In the genomic region with DNA sequence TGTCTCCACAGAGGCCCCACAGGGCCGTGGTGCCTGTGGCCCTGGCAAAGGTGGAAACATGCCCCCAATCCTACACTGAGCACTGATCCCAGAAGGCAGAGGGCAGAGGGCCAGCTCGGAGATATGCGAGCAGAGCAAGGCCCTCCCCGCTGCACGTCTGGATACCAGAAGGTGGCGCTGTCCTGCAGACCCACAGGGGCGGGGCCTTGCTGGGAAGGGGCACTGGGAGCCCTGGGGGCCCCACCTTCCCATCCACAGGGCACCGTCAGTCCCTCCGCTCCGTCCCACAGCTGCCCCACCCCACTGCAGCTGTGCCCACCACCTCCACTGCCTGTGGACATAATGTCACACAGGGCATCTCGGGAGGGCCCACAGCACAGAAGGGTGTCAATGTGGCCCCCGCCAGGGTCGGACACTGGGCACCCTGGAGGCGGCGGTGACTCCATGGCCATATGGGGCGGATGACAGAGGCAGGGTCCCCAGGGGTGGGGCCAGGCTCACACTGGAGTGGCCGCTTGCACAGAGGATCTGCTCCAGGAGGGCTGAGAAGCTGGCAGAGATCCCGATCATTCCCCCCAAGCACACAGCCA, we compare ENCODE assay signal across 6 cellular contexts. TPM values are rescaled to one million over a fixed set of nuclear protein-coding genes. Genes with fewer than 3 reads are reported as not detected.
A peak's percentile ranks its signal among the peaks of the same experiment; 100 is the strongest.
DNase-seq lines count a peak whose midpoint lies in the region; ATAC-seq, FAIRE-seq and TF ChIP-seq lines count a peak whose summit lies in the region.

No MANE protein-coding gene starts in this region.

- ATAC-seq in activated CD4-positive, alpha-beta T cell treated with anti-CD3 and anti-CD28 coated beads for 36 hours, result peak; percentile 45
- ATAC-seq in stimulated activated effector memory CD8-positive, alpha-beta T cell treated with anti-CD3 and anti-CD28 coated beads, Interleukin-12 subunit alpha, Interleukin-12 subunit beta, amount 100 ng/mL, for 72 hours, result peak; percentile 12

- H3K9me3 Mint-ChIP-seq in activated CD4-positive, alpha-beta T cell treated with anti-CD3 and anti-CD28 coated beads for 36 hours (ENCODE audit: low read depth), result no peaks in the 10 kb centered on the region
- H3K9me3 Mint-ChIP-seq in stimulated activated effector memory CD8-positive, alpha-beta T cell treated with anti-CD3 and anti-CD28 coated beads, Interleukin-12 subunit alpha, Interleukin-12 subunit beta, amount 100 ng/mL, for 72 hours, result no peaks in the 10 kb centered on the region

- TF ChIP-seq EP300 in SK-N-SH (IDR thresholded peaks at IDR 0.05; ENCODE audit: borderline replicate concordance in 1 of 2, low read depth in 1 of 2, low read length in 1 of 2), result no peak

- TF ChIP-seq RAD21 in SK-N-SH (IDR thresholded peaks at IDR 0.05; ENCODE audit: low read length), result peak; percentile 49

- H3K4me1 ChIP-seq in SK-N-SH (ENCODE audit: control insufficient read depth in 1 of 2, insufficient read depth in 2 of 2, low read depth in 1 of 2, low read length in 1 of 2), result peaks cover 13 to 38% of the 10 kb centered on the region in 2 experiments; a peak in 3 of 4 replicates

- peak; percentile 72 for DNase-seq in activated CD4-positive, alpha-beta T cell treated with anti-CD3 and anti-CD28 coated beads for 36 hours
- DNase-seq in activated CD4-positive, alpha-beta T cell treated with anti-CD3 and anti-CD28 coated beads for 4 hours, result no peak
- DNase-seq in SK-N-SH (peak; percentile 90), frontal cortex (ENCODE audit: low spot score in 2 of 2) (peak; percentile 73 to 83), T-helper 9 cell (no peak)
- no peak for DNase-seq in stimulated activated effector memory CD8-positive, alpha-beta T cell treated with anti-CD3 and anti-CD28 coated beads, Interleukin-12 subunit alpha, Interleukin-12 subunit beta, amount 100 ng/mL, for 72 hours (ENCODE audit: low spot score in 2 of 2)

- H3K36me3 Mint-ChIP-seq in activated CD4-positive, alpha-beta T cell treated with anti-CD3 and anti-CD28 coated beads for 36 hours (ENCODE audit: low read depth), result no peaks in the 10 kb centered on the region
- H3K36me3 Mint-ChIP-seq in stimulated activated effector memory CD8-positive, alpha-beta T cell treated with anti-CD3 and anti-CD28 coated beads, Interleukin-12 subunit alpha, Interleukin-12 subunit beta, amount 100 ng/mL, for 72 hours, result peaks cover 5% of the 10 kb centered on the region

- no peaks in the 10 kb centered on the region for H3K27me3 ChIP-seq in SK-N-SH (ENCODE audit: insufficient read depth)

- intact Hi-C loops in activated CD4-positive, alpha-beta T cell treated with anti-CD3 and anti-CD28 coated beads for 36 hours (cut with DNase I, micrococcal nuclease), result loop anchor here in 1 of 2 experiments (5.0 kb wide), 1 partner anchor 603 kb away; the partner anchor contains the start of gene MAEA

- H3F3A ChIP-seq in SK-N-SH (replicated peaks; ENCODE audit: insufficient read depth), result peaks cover 11% of the 10 kb centered on the region

- no peak for FAIRE-seq in frontal cortex (lab: Jason Lieb, UNC)

- H3K79me2 ChIP-seq in SK-N-SH (ENCODE audit: insufficient read depth), result no peaks in the 10 kb centered on the region

- H3K9ac ChIP-seq in SK-N-SH, result no peak overlapping the region

- no peak overlapping the region for H3K4me3 Mint-ChIP-seq in activated CD4-positive, alpha-beta T cell treated with anti-CD3 and anti-CD28 coated beads for 36 hours
- no peak overlapping the region for H3K4me3 Mint-ChIP-seq in stimulated activated effector memory CD8-positive, alpha-beta T cell treated with anti-CD3 and anti-CD28 coated beads, Interleukin-12 subunit alpha, Interleukin-12 subunit beta, amount 100 ng/mL, for 72 hours

- TF ChIP-seq CTCF in SK-N-SH (IDR thresholded peaks at IDR 0.05), result peak; percentile 80

- WGBS in SK-N-SH (ENCODE audit: low lambda C conversion rate), result 6% methylated on average over 6 of the region's 18 CpGs

- CTCF ChIA-PET in activated CD4-positive, alpha-beta T cell treated with anti-CD3 and anti-CD28 coated beads for 36 hours (lab: Charles Lee), result interaction anchor here (0.5 to 1.4 kb wide), 4 partner anchors 14 to 258 kb away, joined by 3 to 6 read pairs (median 4); no protein-coding TSS in a partner anchor
- CTCF ChIA-PET in SK-N-SH (lab: Yijun Ruan, JAX), result interaction anchor here (0.5 to 2.3 kb wide), 29 partner anchors 8 to 303 kb away, joined by 3 to 22 read pairs (median 4); partner anchors contain the start of genes ATP5ME, IDUA and MYL5

- no peaks in the 10 kb centered on the region for H4K20me1 ChIP-seq in SK-N-SH (ENCODE audit: insufficient read depth)

- H3K9me2 ChIP-seq in SK-N-SH, result no peaks in the 10 kb centered on the region

- no peaks in the 10 kb centered on the region for H3K36me3 ChIP-seq in SK-N-SH (replicated peaks in 1 of 2; ENCODE audit: control insufficient read depth in 1 of 2, insufficient read depth in 2 of 2, low read length in 1 of 2)

- peak overlapping the region in 1 of 2 experiments; percentile 62; a peak in 2 of 4 replicates for H3K27ac ChIP-seq in SK-N-SH (ENCODE audit: low read depth in 2 of 2, low read length in 1 of 2)

- peaks cover 4% of the 10 kb centered on the region for H3K4me1 Mint-ChIP-seq in activated CD4-positive, alpha-beta T cell treated with anti-CD3 and anti-CD28 coated beads for 36 hours
- H3K4me1 Mint-ChIP-seq in stimulated activated effector memory CD8-positive, alpha-beta T cell treated with anti-CD3 and anti-CD28 coated beads, Interleukin-12 subunit alpha, Interleukin-12 subunit beta, amount 100 ng/mL, for 72 hours, result peaks cover 25% of the 10 kb centered on the region

- H3K27me3 Mint-ChIP-seq in activated CD4-positive, alpha-beta T cell treated with anti-CD3 and anti-CD28 coated beads for 36 hours, result peaks cover 5% of the 10 kb centered on the region

- POLR2A ChIA-PET in activated CD4-positive, alpha-beta T cell treated with anti-CD3 and anti-CD28 coated beads for 36 hours (lab: Charles Lee), result no interaction called here
- POLR2A ChIA-PET in SK-N-SH (lab: Yijun Ruan, JAX), result interaction anchor here (0.5 to 1.6 kb wide), 4 partner anchors 9 to 369 kb away, joined by 3 to 8 read pairs (median 4); partner anchors contain the start of genes ATP5ME and MYL5

- peak overlapping the region in 1 of 2 experiments; percentile 36; a peak in 1 of 4 replicates for H3K4me3 ChIP-seq in SK-N-SH (ENCODE audit: low read depth in 2 of 2, low read length in 1 of 2)

- no peak overlapping the region for H2AFZ ChIP-seq in SK-N-SH (ENCODE audit: low read depth)

- H3K27ac Mint-ChIP-seq in activated CD4-positive, alpha-beta T cell treated with anti-CD3 and anti-CD28 coated beads for 36 hours, result no peak overlapping the region
- H3K27ac Mint-ChIP-seq in stimulated activated effector memory CD8-positive, alpha-beta T cell treated with anti-CD3 and anti-CD28 coated beads, Interleukin-12 subunit alpha, Interleukin-12 subunit beta, amount 100 ng/mL, for 72 hours, result no peak overlapping the region

- H3K9me3 ChIP-seq in SK-N-SH, result no peaks in the 10 kb centered on the region

- no peak overlapping the region; the same call in 1 of the 2 replicates for H3K4me2 ChIP-seq in SK-N-SH

TF ChIP-seq in SK-N-SH, 30 proteins besides CTCF, POLR2A, EP300 and RAD21:
- TF ChIP-seq PBX3 (IDR thresholded peaks at IDR 0.05) (peak; percentile 6; the same call in 1 of the 2 replicates), SMC3 (IDR thresholded peaks at IDR 0.05; ENCODE audit: low read depth, low read length) (peak; percentile 36), EZH2phosphoT487 (IDR thresholded peaks at IDR 0.05; ENCODE audit: borderline replicate concordance, low read depth) (no peak)

RNA-seq across cellular contexts. Expression of gene SLC49A3, which starts 4.9 kb away (rescaled TPM):
- total RNA-seq in activated CD4-positive, alpha-beta T cell treated with anti-CD3 and anti-CD28 coated beads for 36 hours, result under 1 TPM; 0.09 to 0.39 TPM
- polyA plus RNA-seq in SK-N-SH (2012; rRNA removed), result 0.05 and 0.15 TPM in 2 replicates
- polyA plus RNA-seq in SK-N-SH (2012; cell fraction: cytosol; rRNA removed), result not detected in 2 replicates
- polyA plus RNA-seq in SK-N-SH (2012; cell fraction: nucleus; rRNA removed), result 0.70 and 0.83 TPM in 2 replicates
- 0.82 TPM for total RNA-seq in frontal cortex

RNA-seq across cellular contexts. Expression of gene MYL5, which starts 9.7 kb away (rescaled TPM):
- total RNA-seq in activated CD4-positive, alpha-beta T cell treated with anti-CD3 and anti-CD28 coated beads for 36 hours, result 10 to 100 TPM; 13.7 to 16.4 TPM
- 46.9 and 51.7 TPM in 2 replicates for polyA plus RNA-seq in SK-N-SH (2012; rRNA removed)
- 38.1 and 40.2 TPM in 2 replicates for polyA plus RNA-seq in SK-N-SH (2012; cell fraction: cytosol; rRNA removed)
- polyA plus RNA-seq in SK-N-SH (2012; cell fraction: nucleus; rRNA removed), result 157 and 191 TPM in 2 replicates
- total RNA-seq in frontal cortex, result 3.7 TPM

RNA-seq across cellular contexts. Expression of gene ATP5ME, which starts 10.0 kb away (rescaled TPM):
- 100 to 1,000 TPM; 147 to 210 TPM for total RNA-seq in activated CD4-positive, alpha-beta T cell treated with anti-CD3 and anti-CD28 coated beads for 36 hours
- polyA plus RNA-seq in SK-N-SH (2012; rRNA removed), result 976 and 1,185 TPM in 2 replicates
- polyA plus RNA-seq in SK-N-SH (2012; cell fraction: cytosol; rRNA removed), result 1,140 and 1,209 TPM in 2 replicates
- polyA plus RNA-seq in SK-N-SH (2012; cell fraction: nucleus; rRNA removed), result 266 and 644 TPM in 2 replicates
- total RNA-seq in frontal cortex, result 70.9 TPM

RNA-seq across cellular contexts. Expression of gene PCGF3, which starts 21.6 kb away (rescaled TPM):
- total RNA-seq in activated CD4-positive, alpha-beta T cell treated with anti-CD3 and anti-CD28 coated beads for 36 hours, result 10 to 100 TPM; 20.6 to 22.5 TPM
- 44.8 and 47.0 TPM in 2 replicates for polyA plus RNA-seq in SK-N-SH (2012; rRNA removed)
- 19.3 and 28.5 TPM in 2 replicates for polyA plus RNA-seq in SK-N-SH (2012; cell fraction: cytosol; rRNA removed)
- 193 TPM in 2 replicates for polyA plus RNA-seq in SK-N-SH (2012; cell fraction: nucleus; rRNA removed)
- 62.8 TPM for total RNA-seq in frontal cortex

RNA-seq across cellular contexts. Expression of gene PDE6B, which starts 58.7 kb away (rescaled TPM):
- 10 to 100 TPM; 16.2 to 17.2 TPM for total RNA-seq in activated CD4-positive, alpha-beta T cell treated with anti-CD3 and anti-CD28 coated beads for 36 hours
- 1.2 and 1.5 TPM in 2 replicates for polyA plus RNA-seq in SK-N-SH (2012; rRNA removed)
- polyA plus RNA-seq in SK-N-SH (2012; cell fraction: cytosol; rRNA removed), result 1.4 TPM in 2 replicates
- polyA plus RNA-seq in SK-N-SH (2012; cell fraction: nucleus; rRNA removed), result 2.8 and 3.4 TPM in 2 replicates
- 2.0 TPM for total RNA-seq in frontal cortex

Comparison
In these comparisons a context has a peak if more than half of its experiments do, and no peak if none do; other contexts are left out.
1. DNase-seq: peak in activated CD4-positive, alpha-beta T cell treated with anti-CD3 and anti-CD28 coated beads for 36 hours (single experiment), SK-N-SH (single experiment) and frontal cortex (2 of 2); none in activated CD4-positive, alpha-beta T cell treated with anti-CD3 and anti-CD28 coated beads for 4 hours (0 of 2), stimulated activated effector memory CD8-positive, alpha-beta T cell treated with anti-CD3 and anti-CD28 coated beads, Interleukin-12 subunit alpha, Interleukin-12 subunit beta, amount 100 ng/mL, for 72 hours (0 of 2) and T-helper 9 cell (single experiment).